Comparison of ENCODE assay signal across 21 cellular contexts in the genomic region with DNA sequence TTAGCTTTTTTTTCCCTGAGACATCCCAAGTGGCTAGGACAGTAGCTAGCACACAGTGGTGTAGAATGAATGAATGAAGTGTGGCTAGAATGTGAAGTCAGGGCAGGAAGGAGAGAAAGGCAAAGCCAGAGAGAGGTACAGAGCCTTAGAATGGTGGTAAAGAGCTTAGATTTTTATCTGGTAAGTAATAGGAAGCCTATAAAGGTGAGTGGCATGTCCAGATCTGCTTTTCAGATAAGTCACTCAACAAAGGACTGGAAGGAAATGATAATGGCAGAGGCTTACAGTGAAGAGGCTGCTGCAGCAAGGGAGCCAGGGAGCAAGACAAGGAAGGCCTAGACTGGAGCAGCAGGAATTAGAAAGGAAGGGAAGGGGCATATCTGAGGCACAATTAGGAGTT.
DNase-seq lines count a peak whose midpoint lies in the region; ATAC-seq and TF ChIP-seq lines count a peak whose summit lies in the region.
"Had no signal": no experiment of that assay in that cellular context is flagged by ENCODE, and none has a peak within 500 bp of the region (broad histone marks: within the 10 kb centered on the region; RNA-seq: fewer than 3 reads in every experiment).

No MANE protein-coding gene starts in this region.

- DNase-seq in CD4-positive, alpha-beta memory T cell = no peak
- DNase-seq in HT-29 (ENCODE audit: low spot score) (peak; percentile 18), activated B cell treated with CpG ODN at 0.5 μM for 24 hours (no peak), memory B cell (ENCODE audit: low spot score in 2 of 2) (no peak), midbrain (lab: John Stamatoyannopoulos, UW) (no peak), NCI-H1048 (lab: John Stamatoyannopoulos, UW) (no peak), NCI-H524 treated with DMSO at 0.1 percent for 48 hours (lab: John Stamatoyannopoulos, UW) (no peak)
- DNase-seq: activated CD4-positive, alpha-beta T cell treated with anti-CD3 and anti-CD28 coated beads for 4 hours; activated T-cell treated with anti-CD3 and anti-CD28 coated beads, Interleukin-2, amount 50 U/mL, for 72 hours; dorsolateral prefrontal cortex; heart left ventricle; MM.1S; NCI-H1417 treated with DMSO at 0.1 percent for 48 hours; NCI-H2081 treated with DMSO at 0.1 percent for 48 hours; Peyer's patch; stimulated activated naive CD8-positive, alpha-beta T cell treated with anti-CD3 and anti-CD28 coated beads, Interleukin-15, Interleukin-2, amounts not matched to agents 100 U/mL and 50 U/mL, for 24 hours; thyroid gland had no signal

- H3K9me3 ChIP-seq in CD4-positive, alpha-beta memory T cell (ENCODE audit: control insufficient read depth in 1 of 2, low read length in 2 of 2) = no peaks in the 10 kb centered on the region
- H3K9me3 ChIP-seq: HAP-1, heart left ventricle, Peyer's patch, thyroid gland had no signal

- POLR2A ChIA-PET in CD4-positive, alpha-beta memory T cell (lab: Charles Lee; ENCODE audit: partially characterized antibody) = interaction anchor here (1.1 to 8.6 kb wide), 3 partner anchors 9 to 106 kb away, joined by 3 to 177 read pairs (median 97); partner anchors contain the start of gene PRDM1
- POLR2A ChIA-PET in activated B cell treated with CpG ODN at 0.5 μM for 24 hours (lab: Charles Lee) = no interaction called here

- H3K4me1 ChIP-seq in CD4-positive, alpha-beta memory T cell (ENCODE audit: insufficient read depth, low read length) = peaks cover 42% of the 10 kb centered on the region

- intact Hi-C loops in CD4-positive, alpha-beta memory T cell (cut with micrococcal nuclease) = loop anchor here (5.0 kb wide), 2 partner anchors 208 to 258 kb away; no protein-coding TSS in a partner anchor
- intact Hi-C loops in activated B cell treated with CpG ODN at 0.5 μM for 24 hours (cut with micrococcal nuclease) = loop anchor here (5.0 to 10.0 kb wide), 7 partner anchors 108 to 1127 kb away; partner anchors contain the start of genes ATG5, BEND3 and LIN28B

- no peaks in the 10 kb centered on the region for H3K36me3 ChIP-seq in CD4-positive, alpha-beta memory T cell (ENCODE audit: insufficient read depth, low read length)
- H3K36me3 ChIP-seq: HAP-1, heart left ventricle, Peyer's patch, thyroid gland had no signal

- H3K27me3 Mint-ChIP-seq in CD4-positive, alpha-beta memory T cell = peaks cover 10 to 16% of the 10 kb centered on the region in 2 donors
- H3K27me3 Mint-ChIP-seq in activated B cell treated with CpG ODN at 0.5 μM for 24 hours (peaks cover 28% of the 10 kb centered on the region), memory B cell (peaks cover 13% of the 10 kb centered on the region)

- no peak for TF ChIP-seq CTCF in activated B cell treated with CpG ODN at 0.5 μM for 24 hours (IDR thresholded peaks at IDR 0.05)

- H3K27ac Mint-ChIP-seq in CD4-positive, alpha-beta memory T cell = peak overlapping the region; percentile 1 to 48 (median 13)
- H3K27ac Mint-ChIP-seq in activated B cell treated with CpG ODN at 0.5 μM for 24 hours (no peak overlapping the region), memory B cell (peak overlapping the region; percentile 6)
- H3K27ac Mint-ChIP-seq: activated naive CD4-positive, alpha-beta T cell treated with anti-CD3 and anti-CD28 coated beads, Interleukin-2, amount 50 U/mL, for 72 hours; activated T-cell treated with anti-CD3 and anti-CD28 coated beads, Interleukin-2, amount 50 U/mL, for 72 hours; mesothelial cell of epicardium had no signal

- H3K9me3 Mint-ChIP-seq in CD4-positive, alpha-beta memory T cell = no peaks in the 10 kb centered on the region
- H3K9me3 Mint-ChIP-seq in activated B cell treated with CpG ODN at 0.5 μM for 24 hours = no peaks in the 10 kb centered on the region
- peaks cover 2% of the 10 kb centered on the region for H3K9me3 Mint-ChIP-seq in memory B cell
- H3K9me3 Mint-ChIP-seq: activated naive CD4-positive, alpha-beta T cell treated with anti-CD3 and anti-CD28 coated beads, Interleukin-2, amount 50 U/mL, for 72 hours; activated T-cell treated with anti-CD3 and anti-CD28 coated beads, Interleukin-2, amount 50 U/mL, for 72 hours; mesothelial cell of epicardium had no signal

- peaks cover 6% of the 10 kb centered on the region for H3K27me3 ChIP-seq in CD4-positive, alpha-beta memory T cell (ENCODE audit: insufficient read depth, low read length)

- H3K4me3 Mint-ChIP-seq in CD4-positive, alpha-beta memory T cell = peak overlapping the region in 7 of 8 donors; percentile 1 to 72 (median 32)
- peak overlapping the region; percentile 0 for H3K4me3 Mint-ChIP-seq in activated B cell treated with CpG ODN at 0.5 μM for 24 hours
- peak overlapping the region; percentile 0 for H3K4me3 Mint-ChIP-seq in memory B cell
- H3K4me3 Mint-ChIP-seq: activated T-cell treated with anti-CD3 and anti-CD28 coated beads, Interleukin-2, amount 50 U/mL, for 72 hours; mesothelial cell of epicardium had no signal

- H3K36me3 Mint-ChIP-seq in CD4-positive, alpha-beta memory T cell = peaks cover 0 to 15% of the 10 kb centered on the region in 2 donors
- peaks cover 9% of the 10 kb centered on the region for H3K36me3 Mint-ChIP-seq in activated B cell treated with CpG ODN at 0.5 μM for 24 hours (ENCODE audit: low read depth)
- H3K36me3 Mint-ChIP-seq in memory B cell = peaks cover 1% of the 10 kb centered on the region
- H3K36me3 Mint-ChIP-seq: mesothelial cell of epicardium had no signal

- CTCF ChIA-PET in CD4-positive, alpha-beta memory T cell (lab: Charles Lee; ENCODE audit: partially characterized antibody) = interaction anchor here (0.9 to 5.3 kb wide), 3 partner anchors 90 to 558 kb away, joined by 3 to 52 read pairs (median 3); no protein-coding TSS in a partner anchor
- CTCF ChIA-PET in activated B cell treated with CpG ODN at 0.5 μM for 24 hours (lab: Charles Lee) = no interaction called here

- H3K4me1 Mint-ChIP-seq in CD4-positive, alpha-beta memory T cell = peaks cover 29 to 59% (median 33%) of the 10 kb centered on the region in 4 donors
- H3K4me1 Mint-ChIP-seq in activated B cell treated with CpG ODN at 0.5 μM for 24 hours (peaks cover 27% of the 10 kb centered on the region), memory B cell (peaks cover 17% of the 10 kb centered on the region)

- no peak overlapping the region for H3K4me3 ChIP-seq in CD4-positive, alpha-beta memory T cell (ENCODE audit: low read length in 2 of 2)
- H3K4me3 ChIP-seq: dorsolateral prefrontal cortex, HAP-1, heart left ventricle, Peyer's patch, thyroid gland had no signal

- H3K27ac ChIP-seq in CD4-positive, alpha-beta memory T cell (ENCODE audit: low read depth, low read length) = no peak overlapping the region
- H3K27ac ChIP-seq: dorsolateral prefrontal cortex, heart left ventricle, Peyer's patch, thyroid gland had no signal

- ATAC-seq in activated B cell treated with CpG ODN at 0.5 μM for 24 hours (ENCODE audit: low read depth) = no peak
- ATAC-seq in memory B cell (ENCODE audit: low read depth) = no peak
- ATAC-seq: activated naive CD4-positive, alpha-beta T cell treated with anti-CD3 and anti-CD28 coated beads, Interleukin-2, amount 50 U/mL, for 72 hours; activated T-cell treated with anti-CD3 and anti-CD28 coated beads, Interleukin-2, amount 50 U/mL, for 72 hours; heart left ventricle; sciatic nerve; stimulated activated naive CD8-positive, alpha-beta T cell treated with anti-CD3 and anti-CD28 coated beads, Interleukin-15, Interleukin-2, amounts not matched to agents 100 U/mL and 50 U/mL, for 24 hours had no signal
